Comparison of ENCODE assay signal across 17 cellular contexts in genomic region chr11:19725379-19726079, GRCh38. TPM values are rescaled to one million over a fixed set of nuclear protein-coding genes. Genes with fewer than 3 reads are reported as not detected.
DNase-seq lines count a peak whose midpoint lies in the region; ATAC-seq, FAIRE-seq and TF ChIP-seq lines count a peak whose summit lies in the region.
"Had no signal": no experiment of that assay in that cellular context is flagged by ENCODE, and none has a peak within 500 bp of the region (broad histone marks: within the 10 kb centered on the region; RNA-seq: fewer than 3 reads in every experiment).

No MANE protein-coding gene starts in this region.

- TF ChIP-seq EP300 in stomach (IDR thresholded peaks at IDR 0.05), result no peak

- H3K4me1 ChIP-seq in GM23338 (ENCODE audit: insufficient read depth) (no peaks in the 10 kb centered on the region), stomach (peaks cover 4 to 78% (median 43%) of the 10 kb centered on the region in 4 donors), uterus (no peaks in the 10 kb centered on the region)

- H3K4me1 Mint-ChIP-seq in GM23338, result no peaks in the 10 kb centered on the region
- H3K4me1 Mint-ChIP-seq: naive B cell had no signal

- ATAC-seq in GM23338, result peak; percentile 52; the same call in 2 of the 3 replicates
- no peak for ATAC-seq in HG02763 (IDR thresholded peaks at IDR 0.05; ENCODE audit: unreplicated experiment)

- no peaks in the 10 kb centered on the region; the same call in 2 of the 3 replicates for H3K36me3 Mint-ChIP-seq in GM23338 (ENCODE audit: low read depth)
- H3K36me3 Mint-ChIP-seq: naive B cell had no signal

- H3K4me3 ChIP-seq in GM23338 (no peak overlapping the region), bronchial epithelial cell (ENCODE audit: low read depth, low read length) (no peak overlapping the region), stomach (no peak overlapping the region), uterus (no peak overlapping the region)

- no peaks in the 10 kb centered on the region for H3K9me2 ChIP-seq in GM23338 (ENCODE audit: insufficient read depth)
- H3K9me2 ChIP-seq: SK-N-SH had no signal

- H2AFZ ChIP-seq in GM23338, result no peak overlapping the region

- H3K27ac ChIP-seq in GM23338 (ENCODE audit: low read depth) (no peak overlapping the region), layer of hippocampus (ENCODE audit: low read depth, low read length) (peak overlapping the region; percentile 9), stomach (peak overlapping the region in 3 of 5 donors; percentile 56 to 79 (median 59)), uterus (no peak overlapping the region)
- H3K27ac ChIP-seq: HL-60 had no signal

- TF ChIP-seq POLR2A in stomach (IDR thresholded peaks at IDR 0.05) (no peak), uterus (IDR thresholded peaks at IDR 0.05) (no peak)

- H3K4me3 Mint-ChIP-seq in GM23338, result no peak overlapping the region
- H3K4me3 Mint-ChIP-seq: naive B cell had no signal

- intact Hi-C loops in stomach (cut with DNase I; ENCODE audit: low total_unique reads) (no loop called here), uterus (cut with DNase I; ENCODE audit: low total_unique reads) (no loop called here)

- no peaks in the 10 kb centered on the region for H3K79me2 ChIP-seq in GM23338 (replicated peaks; ENCODE audit: insufficient read depth)

- H3K27me3 Mint-ChIP-seq in GM23338 (ENCODE audit: insufficient read depth, low read depth, poor library complexity), result peaks cover 4% of the 10 kb centered on the region

- no peak overlapping the region for H3K27ac Mint-ChIP-seq in GM23338
- H3K27ac Mint-ChIP-seq: naive B cell had no signal

- DNase-seq in GM23338 (ENCODE audit: low spot score), result peak; percentile 22
- DNase-seq in bronchial epithelial cell (ENCODE audit: low read depth), result peak; percentile 20
- DNase-seq in stomach, result peak; percentile 41
- DNase-seq in activated effector memory CD4-positive, alpha-beta T cell treated with anti-CD3 and anti-CD28 coated beads, Interleukin-2, amount 50 U/mL, for 16 hours, result no peak
- DNase-seq in NCI-H82 treated with DMSO at 0.1 percent for 48 hours (lab: John Stamatoyannopoulos, UW; ENCODE audit: unreplicated experiment), result no peak
- no peak for DNase-seq in uterus
- DNase-seq: activated CD4-positive, alpha-beta T cell treated with anti-CD3 and anti-CD28 coated beads, Interleukin-2, amount 50 U/mL, for 48 hours; effector memory CD4-positive, alpha-beta T cell; KBM-7; naive B cell; NCI-H1436; SK-N-SH; stimulated activated CD4-positive, alpha-beta T cell treated with anti-CD3 and anti-CD28 coated beads, Interleukin-15, amount 100 ng/mL, for 24 hours had no signal

- FAIRE-seq in bronchial epithelial cell (lab: Jason Lieb, UNC), result no peak
- FAIRE-seq: TTC549 had no signal

- H3K27me3 ChIP-seq in GM23338 (ENCODE audit: insufficient read depth) (no peaks in the 10 kb centered on the region), bronchial epithelial cell (ENCODE audit: control insufficient read depth, insufficient read depth, low read length) (peaks cover 2% of the 10 kb centered on the region), layer of hippocampus (ENCODE audit: control insufficient read depth, insufficient read depth, low read length) (no peaks in the 10 kb centered on the region), stomach (no peaks in the 10 kb centered on the region), uterus (no peaks in the 10 kb centered on the region)

- no peak overlapping the region for H3K4me2 ChIP-seq in GM23338
- H3K4me2 ChIP-seq: SK-N-SH had no signal

- no peak for TF ChIP-seq CTCF in GM23338 (conservative IDR thresholded peaks at IDR 0.05; ENCODE audit: low read depth in 2 of 2)
- no peak for TF ChIP-seq CTCF in bronchial epithelial cell (IDR thresholded peaks at IDR 0.05; ENCODE audit: insufficient read depth, low read length, severe bottlenecking)
- no peak for TF ChIP-seq CTCF in stomach (IDR thresholded peaks at IDR 0.05)
- no peak for TF ChIP-seq CTCF in uterus (IDR thresholded peaks at IDR 0.05)

- H4K20me1 ChIP-seq in GM23338 (replicated peaks; ENCODE audit: insufficient read depth), result no peaks in the 10 kb centered on the region

- H3K9me3 ChIP-seq in stomach (no peaks in the 10 kb centered on the region), uterus (no peaks in the 10 kb centered on the region)
- H3K9me3 ChIP-seq: SK-N-SH had no signal

- 53 to 67% (median 53%) methylated on average over 12 of the region's 12 CpGs for WGBS in stomach, 5 donors

- H3F3A ChIP-seq in GM23338 (replicated peaks; ENCODE audit: low read depth), result no peaks in the 10 kb centered on the region

- H3K36me3 ChIP-seq in GM23338 (ENCODE audit: insufficient read depth) (no peaks in the 10 kb centered on the region), bronchial epithelial cell (ENCODE audit: control insufficient read depth, insufficient read depth, low read length) (no peaks in the 10 kb centered on the region), stomach (no peaks in the 10 kb centered on the region), uterus (no peaks in the 10 kb centered on the region)

- no peaks in the 10 kb centered on the region for H3K9me3 Mint-ChIP-seq in GM23338
- H3K9me3 Mint-ChIP-seq: naive B cell had no signal

TF ChIP-seq in GM23338, 12 proteins besides CTCF, POLR2A, EP300 and RAD21 (continues in another document):
- TF ChIP-seq ZNF114 (CRISPR knock-in tag; IDR thresholded peaks at IDR 0.05) (no peak), ZNF462 (CRISPR knock-in tag; IDR thresholded peaks at IDR 0.05) (no peak), CREB1 (CRISPR knock-in tag; IDR thresholded peaks at IDR 0.05; ENCODE audit: low read depth) (no peak)

RNA-seq across cellular contexts. Expression of gene NAV2, which starts 12.9 kb away (rescaled TPM):
- 42.3 and 45.0 TPM in 2 replicates for total RNA-seq in GM23338 (2014; rRNA removed; shearing (Covaris generic))
- polyA plus RNA-seq in GM23338 (2016; fragmentation: Nextera tagmentation; extraction: Ambion mirVana), result 23.4 and 26.0 TPM in 2 replicates
- total RNA-seq in bronchial epithelial cell, result 11.1 and 14.1 TPM in 2 replicates
- 10 to 100 TPM in 4 of 5 donors, 1 to 10 TPM in 1; 4.9 to 92.4 (median 19.3) TPM for total RNA-seq in stomach
- polyA plus RNA-seq in stomach, result 1 to 10 TPM; 1.8 to 3.4 (median 3.1) TPM
- total RNA-seq in uterus, result 10 to 100 TPM in 1 of 4 donors, 1 to 10 TPM in 3; 2.6 to 31.6 (median 5.7) TPM

Comparison
In these comparisons a context has a peak if more than half of its experiments do, and no peak if none do; other contexts are left out.
1. DNase-seq: peak in GM23338 (single experiment), bronchial epithelial cell (single experiment) and stomach (single experiment); none in activated effector memory CD4-positive, alpha-beta T cell treated with anti-CD3 and anti-CD28 coated beads, Interleukin-2, amount 50 U/mL, for 16 hours (single experiment), NCI-H82 treated with DMSO at 0.1 percent for 48 hours (single experiment) and uterus (0 of 2).
2. H3K27ac ChIP-seq: peak in layer of hippocampus (single experiment) and stomach (3 of 5); none in GM23338 (single experiment) and uterus (0 of 2).